Comparison of ENCODE assay signal across 9 cellular contexts in the genomic region with DNA sequence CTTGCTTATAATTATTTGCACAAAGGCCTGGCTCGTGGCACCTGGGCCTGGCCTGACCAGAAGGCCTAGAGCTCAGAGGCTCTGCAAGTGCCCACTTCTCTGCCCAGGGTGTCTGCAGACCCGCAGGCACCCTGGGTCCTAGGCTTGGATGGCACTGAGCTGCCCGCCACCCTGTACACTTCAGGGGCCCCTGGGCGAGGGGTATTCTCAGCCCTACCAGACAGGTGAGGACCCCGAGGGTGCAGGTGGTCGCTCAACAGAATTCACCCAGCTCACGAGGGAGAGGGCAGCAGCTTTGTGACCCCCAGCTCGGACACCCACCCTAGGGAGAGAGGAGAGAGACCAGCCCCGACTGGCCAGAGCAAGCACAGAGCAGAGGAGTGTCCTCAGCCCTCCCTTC.
"Had no signal": no experiment of that assay in that cellular context is flagged by ENCODE, and none has a peak within 500 bp of the region (broad histone marks: within the 10 kb centered on the region; RNA-seq: fewer than 3 reads in every experiment).

No MANE protein-coding gene starts in this region.

- H3K27ac Mint-ChIP-seq: GM23338, H9 had no signal

- H3K9ac ChIP-seq: KMS-11 had no signal

- DNase-seq: H9, HCEC 1CT, IMR-90, KBM-7 had no signal

- H3K4me3 Mint-ChIP-seq: GM23338, H9 had no signal

- H3K9me3 Mint-ChIP-seq: GM23338, H9 had no signal

- FAIRE-seq: H1, H54, HTR-8/SVneo had no signal

- H3K27ac ChIP-seq: KMS-11 had no signal

- H3K4me2 ChIP-seq: GM23338, KMS-11 had no signal

- H2AFZ ChIP-seq: GM23338 had no signal

- H3K4me3 ChIP-seq: GM23338 had no signal

- ATAC-seq: GM23338 had no signal
